ENCODE assay signal across 26 cellular contexts in genomic region chr2:128798502-128799283, GRCh38.
DNase-seq lines count a peak whose midpoint lies in the region; ATAC-seq lines count a peak whose summit lies in the region.
"Had no signal": no experiment of that assay in that cellular context is flagged by ENCODE, and none has a peak within 500 bp of the region (broad histone marks: within the 10 kb centered on the region; RNA-seq: fewer than 3 reads in every experiment).

No MANE protein-coding gene starts in this region.

- DNase-seq in NCI-H82 (lab: John Stamatoyannopoulos, UW): peak; percentile 28
- no peak for DNase-seq in NCI-H82 treated with DMSO at 0.1 percent for 48 hours (lab: John Stamatoyannopoulos, UW; ENCODE audit: unreplicated experiment)
- peak; percentile 12 for DNase-seq in left lobe of liver (ENCODE audit: low spot score)
- no peak for DNase-seq in stimulated activated naive CD8-positive, alpha-beta T cell treated with anti-CD3 and anti-CD28 coated beads, Interleukin-15, amount 100 ng/mL, for 72 hours
- no peak for DNase-seq in DMS153 (lab: John Stamatoyannopoulos, UW)
- DNase-seq in ureter (ENCODE audit: low spot score): no peak
- DNase-seq: 8988T; activated CD4-positive, alpha-beta memory T cell treated with anti-CD3 and anti-CD28 coated beads, Interleukin-2, amount 10 ng/mL, durations not matched to agents 7 days and 5 days; activated naive CD4-positive, alpha-beta T cell treated with anti-CD3 and anti-CD28 coated beads, Interleukin-2, amount 10 ng/mL, durations not matched to agents 7 days and 5 days; activated T-cell treated with anti-CD3 and anti-CD28 coated beads, Interleukin-2, amount 50 U/mL, for 24 hours; CD8-positive, alpha-beta T cell; DMS79; Kasumi-1; kidney; mesendoderm; naive thymus-derived CD8-positive, alpha-beta T cell; NCI-H187 treated with DMSO at 0.1 percent for 48 hours; NCI-H2227 treated with DMSO at 0.1 percent for 48 hours; ovary; Right ventricle myocardium superior; T1000 had no signal

- H3K27ac ChIP-seq in angular gyrus (ENCODE audit: low read depth, low read length): peak overlapping the region; percentile 31
- H3K27ac ChIP-seq: cardiac muscle cell, ovary had no signal

- no peak overlapping the region for H3K4me3 Mint-ChIP-seq in stimulated activated naive CD8-positive, alpha-beta T cell treated with anti-CD3 and anti-CD28 coated beads, Interleukin-15, amount 100 ng/mL, for 72 hours
- H3K4me3 Mint-ChIP-seq: activated CD4-positive, alpha-beta memory T cell treated with anti-CD3 and anti-CD28 coated beads, Interleukin-2, amount 10 ng/mL, durations not matched to agents 7 days and 5 days; activated naive CD4-positive, alpha-beta T cell treated with anti-CD3 and anti-CD28 coated beads, Interleukin-2, amount 10 ng/mL, durations not matched to agents 7 days and 5 days; activated T-cell treated with anti-CD3 and anti-CD28 coated beads, Interleukin-2, amount 50 U/mL, for 24 hours; CD8-positive, alpha-beta T cell; naive thymus-derived CD8-positive, alpha-beta T cell; stimulated activated effector memory CD8-positive, alpha-beta T cell treated with anti-CD3 and anti-CD28 coated beads, Interleukin-12 subunit alpha, Interleukin-12 subunit beta, amount 100 ng/mL, for 72 hours had no signal

- H3K9me3 Mint-ChIP-seq in stimulated activated naive CD8-positive, alpha-beta T cell treated with anti-CD3 and anti-CD28 coated beads, Interleukin-15, amount 100 ng/mL, for 72 hours: no peaks in the 10 kb centered on the region
- H3K9me3 Mint-ChIP-seq: activated naive CD4-positive, alpha-beta T cell treated with anti-CD3 and anti-CD28 coated beads, Interleukin-2, amount 10 ng/mL, durations not matched to agents 7 days and 5 days; activated T-cell treated with anti-CD3 and anti-CD28 coated beads, Interleukin-2, amount 50 U/mL, for 24 hours; CD8-positive, alpha-beta T cell; naive thymus-derived CD8-positive, alpha-beta T cell; stimulated activated effector memory CD8-positive, alpha-beta T cell treated with anti-CD3 and anti-CD28 coated beads, Interleukin-12 subunit alpha, Interleukin-12 subunit beta, amount 100 ng/mL, for 72 hours had no signal

- no peak for ATAC-seq in left lobe of liver
- no peak for ATAC-seq in stimulated activated naive CD8-positive, alpha-beta T cell treated with anti-CD3 and anti-CD28 coated beads, Interleukin-15, amount 100 ng/mL, for 72 hours
- no peak for ATAC-seq in HG03571 (IDR thresholded peaks at IDR 0.05; ENCODE audit: unreplicated experiment)
- ATAC-seq: activated CD4-positive, CD25-positive, alpha-beta regulatory T cell treated with anti-CD3 and anti-CD28 coated beads, Interleukin-2, amount 50 U/mL, for 24 hours; CD8-positive, alpha-beta T cell; naive thymus-derived CD8-positive, alpha-beta T cell; stimulated activated effector memory CD8-positive, alpha-beta T cell treated with anti-CD3 and anti-CD28 coated beads, Interleukin-12 subunit alpha, Interleukin-12 subunit beta, amount 100 ng/mL, for 72 hours had no signal

- peak overlapping the region; percentile 35 to 52 for H3K27ac Mint-ChIP-seq in stimulated activated naive CD8-positive, alpha-beta T cell treated with anti-CD3 and anti-CD28 coated beads, Interleukin-15, amount 100 ng/mL, for 72 hours
- H3K27ac Mint-ChIP-seq: activated CD4-positive, alpha-beta memory T cell treated with anti-CD3 and anti-CD28 coated beads, Interleukin-2, amount 10 ng/mL, durations not matched to agents 7 days and 5 days; activated naive CD4-positive, alpha-beta T cell treated with anti-CD3 and anti-CD28 coated beads, Interleukin-2, amount 10 ng/mL, durations not matched to agents 7 days and 5 days; activated T-cell treated with anti-CD3 and anti-CD28 coated beads, Interleukin-2, amount 50 U/mL, for 24 hours; CD8-positive, alpha-beta T cell; naive thymus-derived CD8-positive, alpha-beta T cell; stimulated activated effector memory CD8-positive, alpha-beta T cell treated with anti-CD3 and anti-CD28 coated beads, Interleukin-12 subunit alpha, Interleukin-12 subunit beta, amount 100 ng/mL, for 72 hours had no signal

- no peaks in the 10 kb centered on the region for H3K27me3 Mint-ChIP-seq in stimulated activated naive CD8-positive, alpha-beta T cell treated with anti-CD3 and anti-CD28 coated beads, Interleukin-15, amount 100 ng/mL, for 72 hours
- H3K27me3 Mint-ChIP-seq: activated CD4-positive, alpha-beta memory T cell treated with anti-CD3 and anti-CD28 coated beads, Interleukin-2, amount 10 ng/mL, durations not matched to agents 7 days and 5 days; activated naive CD4-positive, alpha-beta T cell treated with anti-CD3 and anti-CD28 coated beads, Interleukin-2, amount 10 ng/mL, durations not matched to agents 7 days and 5 days; activated T-cell treated with anti-CD3 and anti-CD28 coated beads, Interleukin-2, amount 50 U/mL, for 24 hours had no signal

- H3K4me1 Mint-ChIP-seq in stimulated activated naive CD8-positive, alpha-beta T cell treated with anti-CD3 and anti-CD28 coated beads, Interleukin-15, amount 100 ng/mL, for 72 hours: no peaks in the 10 kb centered on the region
- H3K4me1 Mint-ChIP-seq: activated CD4-positive, alpha-beta memory T cell treated with anti-CD3 and anti-CD28 coated beads, Interleukin-2, amount 10 ng/mL, durations not matched to agents 7 days and 5 days; activated naive CD4-positive, alpha-beta T cell treated with anti-CD3 and anti-CD28 coated beads, Interleukin-2, amount 10 ng/mL, durations not matched to agents 7 days and 5 days; naive thymus-derived CD8-positive, alpha-beta T cell; stimulated activated effector memory CD8-positive, alpha-beta T cell treated with anti-CD3 and anti-CD28 coated beads, Interleukin-12 subunit alpha, Interleukin-12 subunit beta, amount 100 ng/mL, for 72 hours had no signal

Comparison
In these comparisons a context has a peak if more than half of its experiments do, and no peak if none do; other contexts are left out.
1. DNase-seq: peak in NCI-H82 (single experiment) and left lobe of liver (single experiment); none in NCI-H82 treated with DMSO at 0.1 percent for 48 hours (single experiment), stimulated activated naive CD8-positive, alpha-beta T cell treated with anti-CD3 and anti-CD28 coated beads, Interleukin-15, amount 100 ng/mL, for 72 hours (0 of 2), DMS153 (single experiment) and ureter (single experiment).